ENCODE assay signal across 18 cellular contexts in the genomic region with DNA sequence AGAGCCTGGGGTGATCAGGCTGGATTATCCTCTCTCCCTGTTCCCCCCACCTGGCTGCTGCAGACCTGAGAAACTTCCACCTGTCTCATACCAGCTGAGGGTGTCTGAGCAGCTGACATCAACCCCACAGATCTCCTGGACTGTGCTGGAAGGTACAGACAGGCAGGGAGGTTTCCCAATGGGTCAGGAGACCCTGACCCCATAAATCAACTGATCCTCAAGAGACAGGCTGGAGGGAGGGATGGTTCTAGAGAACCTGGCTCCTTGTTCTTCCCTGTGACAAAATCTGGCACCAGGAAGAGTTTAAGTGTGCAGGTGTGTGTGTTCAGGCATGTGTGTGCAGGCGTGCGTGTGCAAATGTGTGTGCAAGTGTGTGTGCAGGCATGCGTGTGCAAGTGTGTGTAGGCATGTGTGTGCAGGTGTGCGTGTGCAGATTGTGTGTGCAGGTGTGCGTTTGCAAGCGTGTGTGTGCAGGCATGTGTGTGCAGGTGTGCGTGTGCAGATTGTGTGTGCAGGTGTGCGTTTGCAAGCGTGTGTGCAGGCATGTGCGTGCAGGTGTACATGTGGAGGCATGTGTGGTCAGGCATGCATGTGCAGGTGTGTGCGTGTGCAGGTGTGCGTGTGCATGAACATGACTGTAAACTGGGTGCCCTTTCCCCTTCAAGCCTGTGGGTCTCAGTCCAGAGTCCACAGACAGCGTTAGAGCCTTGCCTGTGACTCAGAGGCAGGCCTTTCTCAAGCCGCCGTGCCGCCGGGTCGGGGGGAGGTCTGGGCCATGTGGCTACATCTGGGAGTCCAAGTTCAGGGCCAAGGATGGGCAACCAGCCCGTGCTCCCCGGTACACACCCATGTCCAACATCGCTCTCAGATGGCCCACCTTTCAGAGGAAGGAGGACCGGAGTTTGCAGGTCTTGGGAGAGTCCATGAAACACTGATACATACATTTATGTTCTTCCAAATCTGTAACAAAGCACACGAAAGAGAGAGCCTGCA. TPM values are rescaled to one million over a fixed set of nuclear protein-coding genes. Genes with fewer than 3 reads are reported as not detected.
DNase-seq lines count a peak whose midpoint lies in the region; ATAC-seq, FAIRE-seq and TF ChIP-seq lines count a peak whose summit lies in the region.
"Had no signal": no experiment of that assay in that cellular context is flagged by ENCODE, and none has a peak within 500 bp of the region (broad histone marks: within the 10 kb centered on the region; RNA-seq: fewer than 3 reads in every experiment).

No MANE protein-coding gene starts in this region.

- no peak overlapping the region for H3K4me3 ChIP-seq in IMR-90 (ENCODE audit: insufficient read depth, low read depth, low read length)
- H3K4me3 ChIP-seq in colonic mucosa, result no peak overlapping the region
- H3K4me3 ChIP-seq in muscle layer of duodenum (ENCODE audit: low read depth in 1 of 2, low read length in 2 of 2), result no peak overlapping the region

- H3K18ac ChIP-seq in IMR-90 (ENCODE audit: low read depth, low read length), result no peak overlapping the region

- in situ Hi-C loops in IMR-90 (cut with MboI; ENCODE audit: low sequenced_read_pairs), result no loop called here

- no peak overlapping the region for H3K14ac ChIP-seq in IMR-90 (replicated peaks; ENCODE audit: low read depth, low read length)

- H3K9me3 ChIP-seq in IMR-90 (ENCODE audit: control insufficient read depth, insufficient read depth, low read length) (no peaks in the 10 kb centered on the region), colonic mucosa (no peaks in the 10 kb centered on the region), muscle layer of duodenum (ENCODE audit: control insufficient read depth in 1 of 2, low read length in 2 of 2) (no peaks in the 10 kb centered on the region)

- no peaks in the 10 kb centered on the region for H3K27me3 ChIP-seq in IMR-90 (ENCODE audit: control insufficient read depth, insufficient read depth, low read length)
- no peaks in the 10 kb centered on the region for H3K27me3 ChIP-seq in colonic mucosa
- no peaks in the 10 kb centered on the region for H3K27me3 ChIP-seq in muscle layer of duodenum (ENCODE audit: low read depth, low read length)

- no peak overlapping the region; the same call in 1 of the 2 replicates for H2AK5ac ChIP-seq in IMR-90 (ENCODE audit: low read depth, low read length)

- H4K5ac ChIP-seq in IMR-90 (ENCODE audit: low read depth, low read length), result no peak overlapping the region

- no peaks in the 10 kb centered on the region for H3K79me1 ChIP-seq in IMR-90 (ENCODE audit: low read depth in 1 of 2, low read length in 2 of 2)

- no peak overlapping the region for H3K23ac ChIP-seq in IMR-90 (ENCODE audit: low read depth, low read length)

- no peak overlapping the region for H2AK9ac ChIP-seq in IMR-90 (replicated peaks; ENCODE audit: low read depth, low read length, poor library complexity)

- H3K9ac ChIP-seq in IMR-90 (ENCODE audit: low read depth, low read length), result no peak overlapping the region
- peak overlapping the region in 1 of 2 donors; percentile 9 for H3K9ac ChIP-seq in colonic mucosa (ENCODE audit: low read depth in 2 of 2, low read length in 2 of 2)

- no TSS peak for BruUV-seq in IMR-90 (replicated peaks; lab: Mats Ljungman, UMichigan)

- intact Hi-C loops in IMR-90 (cut with micrococcal nuclease) (no loop called here), colonic mucosa (cut with DNase I) (no loop called here)

- H2AFZ ChIP-seq in IMR-90 (replicated peaks; ENCODE audit: low read length, poor library complexity), result peak overlapping the region; percentile 51

- no peak overlapping the region for H2BK5ac ChIP-seq in IMR-90 (ENCODE audit: low read depth, low read length, poor library complexity, severe bottlenecking)

- H2BK15ac ChIP-seq in IMR-90 (ENCODE audit: low read depth, low read length), result no peak overlapping the region

- POLR2A ChIA-PET in IMR-90 (lab: Charles Lee; ENCODE audit: unreplicated experiment), result no interaction called here

- H4K20me1 ChIP-seq in IMR-90 (ENCODE audit: insufficient read depth, low read length), result no peaks in the 10 kb centered on the region

- H3K56ac ChIP-seq in IMR-90 (ENCODE audit: extremely low read depth, insufficient read depth, low read length), result no peak overlapping the region

- H3K4me1 ChIP-seq in IMR-90 (ENCODE audit: control insufficient read depth, insufficient read depth, low read length), result no peaks in the 10 kb centered on the region
- peaks cover 5% of the 10 kb centered on the region for H3K4me1 ChIP-seq in colonic mucosa
- H3K4me1 ChIP-seq in muscle layer of duodenum (ENCODE audit: control insufficient read depth in 1 of 2, insufficient read depth in 2 of 2, low read length in 2 of 2), result peaks cover 4 to 25% of the 10 kb centered on the region in 2 donors

- H3K4me2 ChIP-seq in IMR-90 (ENCODE audit: low read depth, low read length), result no peak overlapping the region

- ATAC-seq in IMR-90 (ENCODE audit: low read depth), result no peak
- no peak for ATAC-seq in HG03354 (IDR thresholded peaks at IDR 0.05; ENCODE audit: poor library complexity, severe bottlenecking, unreplicated experiment)
- ATAC-seq: activated T-cell treated with anti-CD3 and anti-CD28 coated beads, Interleukin-2, amount 50 U/mL, for 72 hours; CD8-positive, alpha-beta T cell had no signal

- FAIRE-seq in urothelium cell line (lab: Jason Lieb, UNC), result peak; percentile 79
- FAIRE-seq: GM18507, islet of Langerhans had no signal

- H4K91ac ChIP-seq in IMR-90 (ENCODE audit: insufficient read depth, low read depth, low read length), result no peak overlapping the region

- no peak for TF ChIP-seq POLR2A in IMR-90 (IDR thresholded peaks at IDR 0.05; ENCODE audit: low read depth, low read length)

- CTCF ChIA-PET in IMR-90 (lab: Yijun Ruan, JAX), result no interaction called here

- 85% methylated on average over 15 of the region's 23 CpGs; no CpG with 5 or more reads in 1 of the 2 experiments for WGBS in IMR-90 (ENCODE audit: extremely low coverage in 2 of 2, insufficient read length in 1 of 2), 2 experiments

- no peak for TF ChIP-seq RAD21 in IMR-90 (IDR thresholded peaks at IDR 0.05; ENCODE audit: low read length)

- H2BK20ac ChIP-seq in IMR-90 (ENCODE audit: low read depth, low read length), result 0 out of 2 replicates have a peak overlapping the region, but pooled peaks have one; percentile 66

- H3K36me3 ChIP-seq in IMR-90 (ENCODE audit: control insufficient read depth, insufficient read depth, low read length) (no peaks in the 10 kb centered on the region), colonic mucosa (no peaks in the 10 kb centered on the region), muscle layer of duodenum (ENCODE audit: control insufficient read depth in 1 of 2, insufficient read depth in 2 of 2, low read length in 2 of 2) (no peaks in the 10 kb centered on the region)

- H3K27ac ChIP-seq in IMR-90 (ENCODE audit: insufficient read depth, low read length) (no peak overlapping the region), colonic mucosa (peak overlapping the region; percentile 39), muscle layer of duodenum (ENCODE audit: low read length) (peak overlapping the region; percentile 56)

- DNase-seq in IMR-90 (no peak), colonic mucosa (peak; percentile 52), urothelium cell line (ENCODE audit: low spot score) (peak; percentile 47), GM20000 (ENCODE audit: low spot score) (no peak), hippocampal formation (lab: John Stamatoyannopoulos, UW) (no peak)
- DNase-seq: activated CD4-positive, alpha-beta T cell treated with anti-CD3 and anti-CD28 coated beads for 48 hours; activated T-cell treated with anti-CD3 and anti-CD28 coated beads, Interleukin-2, amount 50 U/mL, for 72 hours; anterior cingulate cortex; CD8-positive, alpha-beta T cell; foreskin melanocyte; NCI-H510A treated with DMSO at 0.1 percent for 48 hours; OCI-M1; stimulated activated naive CD8-positive, alpha-beta T cell treated with anti-CD3 and anti-CD28 coated beads, Interleukin-15, amount 100 ng/mL, for 72 hours had no signal

- no peak overlapping the region for H2BK120ac ChIP-seq in IMR-90 (ENCODE audit: low read depth, low read length)

- H3K4ac ChIP-seq in IMR-90 (ENCODE audit: low read depth, low read length), result no peak overlapping the region

- dilution Hi-C loops in IMR-90 (cut with HindIII; ENCODE audit: low sequenced_read_pairs, unreplicated experiment), result no loop called here

- no peak overlapping the region for H4K8ac ChIP-seq in IMR-90 (ENCODE audit: low read depth in 2 of 2, low read length in 2 of 2)

- TF ChIP-seq CTCF in IMR-90 (conservative IDR thresholded peaks at IDR 0.05; ENCODE audit: low read depth, low read length), result no peak
- no peak for TF ChIP-seq CTCF in colonic mucosa (IDR thresholded peaks at IDR 0.05)
- TF ChIP-seq CTCF in GM20000 (IDR thresholded peaks at IDR 0.05; ENCODE audit: extremely low read depth, missing control alignments), result no peak

- H3K9me1 ChIP-seq in IMR-90 (ENCODE audit: insufficient read depth, low read length), result peaks cover 3% of the 10 kb centered on the region; the same call in 1 of the 2 replicates

TF ChIP-seq in IMR-90, 13 proteins besides CTCF, POLR2A, EP300 and RAD21:
- no peak for TF ChIP-seq MXI1 (IDR thresholded peaks at IDR 0.05; ENCODE audit: borderline replicate concordance, low read depth, low read length)

RNA-seq across cellular contexts. Expression of a gene that starts 50.1 kb away (rescaled TPM):
- total RNA-seq in IMR-90 (2012; rRNA removed) (1.9 and 2.2 TPM in 2 replicates), colonic mucosa (10 to 100 TPM in 1 of 2 donors, 1 to 10 TPM in 1; 6.9 to 12.6 TPM)
- 14.3 and 15.3 TPM in 2 replicates for polyA plus RNA-seq in IMR-90 (2012; rRNA removed)
- 9.6 and 12.3 TPM in 2 replicates for polyA plus RNA-seq in IMR-90 (2012; cell fraction: cytosol; rRNA removed)
- polyA plus RNA-seq in IMR-90 (2012; cell fraction: nucleus; rRNA removed; ENCODE audit: low replicate concordance), result 5.9 and 15.2 TPM in 2 replicates
- total RNA-seq: activated T-cell treated with anti-CD3 and anti-CD28 coated beads, Interleukin-2, amount 50 U/mL, for 72 hours; CD8-positive, alpha-beta T cell; T-helper 1 cell treated with Interleukin-12 subunit alpha and Interleukin-12 subunit beta and Interleukin-4 antibody, amounts not matched to agents 30 ng/mL and 1 ng/mL, for 36 hours had no signal

Comparison
In these comparisons a context has a peak if more than half of its experiments do, and no peak if none do; other contexts are left out.
1. DNase-seq: peak in colonic mucosa (single experiment) and urothelium cell line (single experiment); none in IMR-90 (single experiment), GM20000 (single experiment) and hippocampal formation (0 of 2).